In genomic region chr11:128814856-128815705, GRCh38 we compare ENCODE assay signal across 8 cellular contexts. TPM values are rescaled to one million over a fixed set of nuclear protein-coding genes. Genes with fewer than 3 reads are reported as not detected.
DNase-seq lines count a peak whose midpoint lies in the region; ATAC-seq and TF ChIP-seq lines count a peak whose summit lies in the region.

No MANE protein-coding gene starts in this region.

- TF ChIP-seq CTCF in fibroblast of pulmonary artery (IDR thresholded peaks at IDR 0.05; ENCODE audit: low read length, missing control alignments): no peak

- H4K20me1 ChIP-seq in Karpas-422 (ENCODE audit: insufficient read depth, low read depth, low read length): no peaks in the 10 kb centered on the region

- H3K4me1 ChIP-seq in neuronal stem cell (ENCODE audit: control insufficient read depth in 2 of 2, insufficient read depth in 1 of 2, low read depth in 1 of 2, low read length in 2 of 2) (peaks cover 5 to 7% of the 10 kb centered on the region in 2 donors), Karpas-422 (ENCODE audit: low read length) (no peaks in the 10 kb centered on the region)

- H3K4me2 ChIP-seq in neuronal stem cell (ENCODE audit: insufficient read depth, low read length, poor library complexity, severe bottlenecking) (peak overlapping the region; percentile 42), Karpas-422 (ENCODE audit: low read depth, low read length, poor library complexity, severe bottlenecking) (no peak overlapping the region)

- H3K79me1 ChIP-seq in neuronal stem cell (ENCODE audit: low read depth, low read length): no peaks in the 10 kb centered on the region

- peak overlapping the region; percentile 90 for H2AFZ ChIP-seq in neuronal stem cell (ENCODE audit: low read length)
- no peak overlapping the region for H2AFZ ChIP-seq in Karpas-422 (ENCODE audit: low read length)

- no peak overlapping the region for H4K91ac ChIP-seq in neuronal stem cell (ENCODE audit: low read depth, low read length, poor library complexity)

- no peak overlapping the region for H2BK15ac ChIP-seq in neuronal stem cell (ENCODE audit: low read length)

- H3K79me2 ChIP-seq in Karpas-422 (ENCODE audit: low read length): no peaks in the 10 kb centered on the region

- peak overlapping the region; percentile 83 for H3K18ac ChIP-seq in neuronal stem cell (ENCODE audit: low read length)

- H3K27me3 ChIP-seq in neuronal stem cell (ENCODE audit: control insufficient read depth in 3 of 3, insufficient read depth in 3 of 3, low read depth in 1 of 3, low read length in 3 of 3): no peaks in the 10 kb centered on the region
- H3K27me3 ChIP-seq in Karpas-422 (ENCODE audit: low read length): no peaks in the 10 kb centered on the region

- H3K36me3 ChIP-seq in neuronal stem cell (replicated peaks in 1 of 2; ENCODE audit: control insufficient read depth in 2 of 2, insufficient read depth in 2 of 2, low read length in 2 of 2) (no peaks in the 10 kb centered on the region), Karpas-422 (ENCODE audit: insufficient read depth, low read length) (no peaks in the 10 kb centered on the region)

- no peak overlapping the region for H3K4me3 ChIP-seq in fibroblast of pulmonary artery (replicated peaks; ENCODE audit: low read depth, low read length)
- peak overlapping the region in 1 of 2 donors; percentile 32 for H3K4me3 ChIP-seq in neuronal stem cell (ENCODE audit: low read length in 2 of 2)
- H3K4me3 ChIP-seq in Karpas-422 (ENCODE audit: low read length): no peak overlapping the region

- WGBS in neuronal stem cell (ENCODE audit: extremely low coverage in 2 of 2, insufficient read length in 2 of 2, insufficient replicate concordance in 1 of 2), 2 donors: no CpG with 5 or more reads among the region's 9 CpGs

- H3K4ac ChIP-seq in neuronal stem cell (ENCODE audit: low read length): no peak overlapping the region

- no peak overlapping the region for H2BK5ac ChIP-seq in neuronal stem cell (ENCODE audit: low read length)

- H4K8ac ChIP-seq in neuronal stem cell (ENCODE audit: low read depth, low read length): no peak overlapping the region

- no peaks in the 10 kb centered on the region for H3K9me2 ChIP-seq in Karpas-422 (replicated peaks; ENCODE audit: insufficient read depth, low read length)

- no peak overlapping the region for H3K23ac ChIP-seq in neuronal stem cell (ENCODE audit: low read depth, low read length, poor library complexity)

- H2BK12ac ChIP-seq in neuronal stem cell (ENCODE audit: low read length): no peak overlapping the region

- ATAC-seq in GM21515 (IDR thresholded peaks at IDR 0.05; ENCODE audit: unreplicated experiment) (no peak), GM21367 (IDR thresholded peaks at IDR 0.05; ENCODE audit: unreplicated experiment) (no peak)

- H3K9me3 ChIP-seq in neuronal stem cell (replicated peaks in 1 of 2; ENCODE audit: control insufficient read depth in 2 of 2, insufficient read depth in 1 of 2, low read depth in 1 of 2, low read length in 2 of 2) (no peaks in the 10 kb centered on the region), Karpas-422 (ENCODE audit: low read length) (no peaks in the 10 kb centered on the region)

- no peak overlapping the region for H3K14ac ChIP-seq in neuronal stem cell (ENCODE audit: low read length)

- H3K27ac ChIP-seq in neuronal stem cell (replicated peaks; ENCODE audit: low read length): no peak overlapping the region
- no peak overlapping the region for H3K27ac ChIP-seq in Karpas-422 (ENCODE audit: low read length)

- DNase-seq in EL (peak; percentile 93), NCI-H526 treated with DMSO at 0.1 percent for 48 hours (lab: John Stamatoyannopoulos, UW) (peak; percentile 51), fibroblast of pulmonary artery (ENCODE audit: low read depth) (peak; percentile 79), neuronal stem cell (ENCODE audit: low spot score) (peak; percentile 79), Karpas-422 (no peak)
- DNase-seq in stimulated activated CD4-positive, alpha-beta T cell treated with anti-CD3 and anti-CD28 coated beads, Interleukin-4, amount 100 ng/mL, for 24 hours: no peak

- no peak overlapping the region for H2AK5ac ChIP-seq in neuronal stem cell (ENCODE audit: low read depth, low read length)

- no peak overlapping the region for H2BK120ac ChIP-seq in neuronal stem cell (ENCODE audit: low read depth, low read length)

- H3K9ac ChIP-seq in neuronal stem cell (ENCODE audit: low read depth, low read length, poor library complexity) (no peak overlapping the region), Karpas-422 (ENCODE audit: low read length) (no peak overlapping the region)

RNA-seq across cellular contexts. Expression of gene KCNJ1, which starts 52.0 kb away (rescaled TPM):
- polyA plus RNA-seq in neuronal stem cell (2013, experiment 1 of 2): 0.07 TPM
- 0.07 TPM for polyA plus RNA-seq in neuronal stem cell (2013, experiment 2 of 2)
- total RNA-seq in Karpas-422 (2014; rRNA removed; shearing (Covaris generic); ENCODE audit: low replicate concordance): not detected in 2 replicates

Comparison
In these comparisons a context has a peak if more than half of its experiments do, and no peak if none do; other contexts are left out.
1. DNase-seq: peak in EL (single experiment), NCI-H526 treated with DMSO at 0.1 percent for 48 hours (single experiment), fibroblast of pulmonary artery (single experiment) and neuronal stem cell (single experiment); none in stimulated activated CD4-positive, alpha-beta T cell treated with anti-CD3 and anti-CD28 coated beads, Interleukin-4, amount 100 ng/mL, for 24 hours (single experiment) and Karpas-422 (single experiment).